In genomic region chr16:57147381-57148191, GRCh38 we compare ENCODE assay signal across 11 cellular contexts. TPM values are rescaled to one million over a fixed set of nuclear protein-coding genes. Genes with fewer than 3 reads are reported as not detected.
DNase-seq lines count a peak whose midpoint lies in the region; TF ChIP-seq lines count a peak whose summit lies in the region.
"Had no signal": no experiment of that assay in that cellular context is flagged by ENCODE, and none has a peak within 500 bp of the region (broad histone marks: within the 10 kb centered on the region; RNA-seq: fewer than 3 reads in every experiment).

No MANE protein-coding gene starts in this region.

- H3K4me1 Mint-ChIP-seq in activated T-helper 1 cell treated with anti-CD3 and anti-CD28 coated beads, Interleukin-12 subunit alpha, Interleukin-12 subunit beta, Interleukin-2, Interleukin-4 antibody, amounts not matched to agents 30 ng/mL and 10 ng/mL and 1 ng/mL, durations not matched to agents 14 hours and 24 hours and 36 hours (ENCODE audit: low read depth), result peaks cover 9% of the 10 kb centered on the region

- H3K36me3 Mint-ChIP-seq in activated T-helper 1 cell treated with anti-CD3 and anti-CD28 coated beads, Interleukin-12 subunit alpha, Interleukin-12 subunit beta, Interleukin-2, Interleukin-4 antibody, amounts not matched to agents 30 ng/mL and 10 ng/mL and 1 ng/mL, durations not matched to agents 14 hours and 24 hours and 36 hours (ENCODE audit: low read depth), result peaks cover 5% of the 10 kb centered on the region

- no peak overlapping the region for H3K4me3 Mint-ChIP-seq in activated T-helper 1 cell treated with anti-CD3 and anti-CD28 coated beads, Interleukin-12 subunit alpha, Interleukin-12 subunit beta, Interleukin-2, Interleukin-4 antibody, amounts not matched to agents 30 ng/mL and 10 ng/mL and 1 ng/mL, durations not matched to agents 14 hours and 24 hours and 36 hours

- TF ChIP-seq CTCF in A673 (conservative IDR thresholded peaks at IDR 0.05; ENCODE audit: low read depth, low read length), result no peak
- TF ChIP-seq CTCF in choroid plexus epithelial cell (conservative IDR thresholded peaks at IDR 0.05; ENCODE audit: low read depth, low read length), result no peak
- no peak for TF ChIP-seq CTCF in ascending aorta (IDR thresholded peaks at IDR 0.05)

- peak; percentile 90 for DNase-seq in A673 (ENCODE audit: low spot score)
- peak; percentile 27 for DNase-seq in choroid plexus epithelial cell (ENCODE audit: low read depth)
- DNase-seq in lung microvascular endothelial cell (ENCODE audit: low read depth in 2 of 2), result peak; percentile 46 to 81
- no peak for DNase-seq in ascending aorta (ENCODE audit: low spot score in 2 of 2)
- no peak for DNase-seq in NK-92 (lab: John Stamatoyannopoulos, UW; ENCODE audit: unreplicated experiment)
- no peak for DNase-seq in RKO (ENCODE audit: low spot score)
- DNase-seq in activated T-helper 1 cell treated with anti-CD3 and anti-CD28 coated beads, Interleukin-12 subunit alpha, Interleukin-12 subunit beta, Interleukin-2, Interleukin-4 antibody, amounts not matched to agents 30 ng/mL and 10 ng/mL and 1 ng/mL, durations not matched to agents 14 hours and 24 hours and 36 hours (ENCODE audit: low spot score), result no peak
- DNase-seq: PC-9; stimulated activated CD4-positive, alpha-beta T cell treated with anti-CD3 and anti-CD28 coated beads, Interleukin-4, amount 100 ng/mL, for 1 hour had no signal

- intact Hi-C loops in A673 (cut with micrococcal nuclease; ENCODE audit: unreplicated experiment), result no loop called here
- intact Hi-C loops in ascending aorta (cut with DNase I), result no loop called here
- intact Hi-C loops in activated T-helper 1 cell treated with anti-CD3 and anti-CD28 coated beads, Interleukin-12 subunit alpha, Interleukin-12 subunit beta, Interleukin-2, Interleukin-4 antibody, amounts not matched to agents 30 ng/mL and 10 ng/mL and 1 ng/mL, durations not matched to agents 14 hours and 24 hours and 36 hours (cut with micrococcal nuclease), result no loop called here

- H3K9me3 ChIP-seq in A673 (ENCODE audit: low read depth, low read length, poor library complexity, severe bottlenecking) (no peaks in the 10 kb centered on the region), HUES48 (ENCODE audit: control insufficient read depth, insufficient read depth, low read length) (no peaks in the 10 kb centered on the region), ascending aorta (no peaks in the 10 kb centered on the region)

- H3K27ac Mint-ChIP-seq in activated T-helper 1 cell treated with anti-CD3 and anti-CD28 coated beads, Interleukin-12 subunit alpha, Interleukin-12 subunit beta, Interleukin-2, Interleukin-4 antibody, amounts not matched to agents 30 ng/mL and 10 ng/mL and 1 ng/mL, durations not matched to agents 14 hours and 24 hours and 36 hours, result no peak overlapping the region

- H3K36me3 ChIP-seq in A673 (ENCODE audit: insufficient read depth, low read length, poor library complexity, severe bottlenecking) (peaks cover 5% of the 10 kb centered on the region), HUES48 (ENCODE audit: control insufficient read depth, insufficient read depth, low read length) (peaks cover 4% of the 10 kb centered on the region; the same call in 1 of the 2 replicates), ascending aorta (peaks cover 10% of the 10 kb centered on the region in 2 donors)
- H3K36me3 ChIP-seq: cardiac muscle cell had no signal

- no peak overlapping the region for H3K9ac ChIP-seq in HUES48 (ENCODE audit: low read depth, low read length)

- POLR2A ChIA-PET in A673 (lab: Charles Lee; ENCODE audit: low non-redundant PET), result no interaction called here

- H3K4me1 ChIP-seq in A673 (ENCODE audit: insufficient read depth, low read length, poor library complexity, severe bottlenecking) (peaks cover 72% of the 10 kb centered on the region), HUES48 (ENCODE audit: control insufficient read depth, insufficient read depth, low read length) (peaks cover 38% of the 10 kb centered on the region), ascending aorta (peaks cover 0 to 2% of the 10 kb centered on the region in 2 donors)

- no peaks in the 10 kb centered on the region for H3K9me3 Mint-ChIP-seq in activated T-helper 1 cell treated with anti-CD3 and anti-CD28 coated beads, Interleukin-12 subunit alpha, Interleukin-12 subunit beta, Interleukin-2, Interleukin-4 antibody, amounts not matched to agents 30 ng/mL and 10 ng/mL and 1 ng/mL, durations not matched to agents 14 hours and 24 hours and 36 hours

- CTCF ChIA-PET in A673 (lab: Charles Lee), result interaction anchor here (1.3 kb wide), 1 partner anchor 55 kb away, joined by 9 read pairs; the partner anchor contains the start of gene CPNE2

- H3K27ac ChIP-seq in A673 (ENCODE audit: low read depth, low read length, poor library complexity, severe bottlenecking), result peak overlapping the region; percentile 91
- H3K27ac ChIP-seq in HUES48 (ENCODE audit: low read depth, low read length), result peak overlapping the region; percentile 76
- no peak overlapping the region for H3K27ac ChIP-seq in ascending aorta
- H3K27ac ChIP-seq: cardiac muscle cell, PC-9 had no signal

- H3K27me3 ChIP-seq in A673 (replicated peaks; ENCODE audit: insufficient read depth, low read depth, low read length, poor library complexity) (no peaks in the 10 kb centered on the region), HUES48 (ENCODE audit: control insufficient read depth, insufficient read depth, low read length) (no peaks in the 10 kb centered on the region), ascending aorta (no peaks in the 10 kb centered on the region)
- H3K27me3 ChIP-seq: cardiac muscle cell had no signal

- H3K27me3 Mint-ChIP-seq in activated T-helper 1 cell treated with anti-CD3 and anti-CD28 coated beads, Interleukin-12 subunit alpha, Interleukin-12 subunit beta, Interleukin-2, Interleukin-4 antibody, amounts not matched to agents 30 ng/mL and 10 ng/mL and 1 ng/mL, durations not matched to agents 14 hours and 24 hours and 36 hours (ENCODE audit: insufficient read depth), result no peaks in the 10 kb centered on the region

- no TSS peak for BruUV-seq in A673 (replicated peaks; lab: Mats Ljungman, UMichigan)

- H3K4me3 ChIP-seq in A673 (ENCODE audit: low read depth, low read length, poor library complexity, severe bottlenecking), result no peak overlapping the region
- H3K4me3 ChIP-seq in HUES48 (ENCODE audit: low read depth, low read length), result no peak overlapping the region
- H3K4me3 ChIP-seq in choroid plexus epithelial cell (ENCODE audit: low read depth, low read length), result no peak overlapping the region
- no peak overlapping the region for H3K4me3 ChIP-seq in ascending aorta
- H3K4me3 ChIP-seq: cardiac muscle cell, PC-9 had no signal

RNA-seq across cellular contexts. Expression of gene PSME3IP1, which starts 38.3 kb away (rescaled TPM):
- 128 and 133 TPM in 2 replicates for total RNA-seq in A673 (2021)
- 45.5 and 47.2 TPM in 2 replicates for total RNA-seq in lung microvascular endothelial cell
- 32.6 TPM for total RNA-seq in ascending aorta
- total RNA-seq in activated T-helper 1 cell treated with anti-CD3 and anti-CD28 coated beads, Interleukin-12 subunit alpha, Interleukin-12 subunit beta, Interleukin-2, Interleukin-4 antibody, amounts not matched to agents 30 ng/mL and 10 ng/mL and 1 ng/mL, durations not matched to agents 14 hours and 24 hours and 36 hours, result 116 and 124 TPM in 2 replicates

RNA-seq across cellular contexts. Expression of gene RSPRY1, which starts 38.5 kb away (rescaled TPM):
- total RNA-seq in A673 (2021) (45.6 and 47.6 TPM in 2 replicates), lung microvascular endothelial cell (31.6 and 33.7 TPM in 2 replicates), ascending aorta (29.3 TPM)
- total RNA-seq in activated T-helper 1 cell treated with anti-CD3 and anti-CD28 coated beads, Interleukin-12 subunit alpha, Interleukin-12 subunit beta, Interleukin-2, Interleukin-4 antibody, amounts not matched to agents 30 ng/mL and 10 ng/mL and 1 ng/mL, durations not matched to agents 14 hours and 24 hours and 36 hours, result 36.0 and 36.5 TPM in 2 replicates

RNA-seq across cellular contexts. Expression of gene CPNE2, which starts 55.2 kb away (rescaled TPM):
- 38.1 and 43.6 TPM in 2 replicates for total RNA-seq in A673 (2021)
- 41.0 and 41.5 TPM in 2 replicates for total RNA-seq in lung microvascular endothelial cell
- total RNA-seq in ascending aorta, result 36.6 TPM
- total RNA-seq in activated T-helper 1 cell treated with anti-CD3 and anti-CD28 coated beads, Interleukin-12 subunit alpha, Interleukin-12 subunit beta, Interleukin-2, Interleukin-4 antibody, amounts not matched to agents 30 ng/mL and 10 ng/mL and 1 ng/mL, durations not matched to agents 14 hours and 24 hours and 36 hours, result 3.7 and 4.6 TPM in 2 replicates

Comparison
In these comparisons a context has a peak if more than half of its experiments do, and no peak if none do; other contexts are left out.
1. DNase-seq: peak in A673 (single experiment), choroid plexus epithelial cell (single experiment) and lung microvascular endothelial cell (2 of 2); none in ascending aorta (0 of 2), NK-92 (single experiment), RKO (single experiment) and activated T-helper 1 cell treated with anti-CD3 and anti-CD28 coated beads, Interleukin-12 subunit alpha, Interleukin-12 subunit beta, Interleukin-2, Interleukin-4 antibody, amounts not matched to agents 30 ng/mL and 10 ng/mL and 1 ng/mL, durations not matched to agents 14 hours and 24 hours and 36 hours (single experiment).
2. H3K27ac ChIP-seq: peak in A673 (single experiment) and HUES48 (single experiment); none in ascending aorta (0 of 2).